Comparison of ENCODE assay signal across 18 cellular contexts in the genomic region with DNA sequence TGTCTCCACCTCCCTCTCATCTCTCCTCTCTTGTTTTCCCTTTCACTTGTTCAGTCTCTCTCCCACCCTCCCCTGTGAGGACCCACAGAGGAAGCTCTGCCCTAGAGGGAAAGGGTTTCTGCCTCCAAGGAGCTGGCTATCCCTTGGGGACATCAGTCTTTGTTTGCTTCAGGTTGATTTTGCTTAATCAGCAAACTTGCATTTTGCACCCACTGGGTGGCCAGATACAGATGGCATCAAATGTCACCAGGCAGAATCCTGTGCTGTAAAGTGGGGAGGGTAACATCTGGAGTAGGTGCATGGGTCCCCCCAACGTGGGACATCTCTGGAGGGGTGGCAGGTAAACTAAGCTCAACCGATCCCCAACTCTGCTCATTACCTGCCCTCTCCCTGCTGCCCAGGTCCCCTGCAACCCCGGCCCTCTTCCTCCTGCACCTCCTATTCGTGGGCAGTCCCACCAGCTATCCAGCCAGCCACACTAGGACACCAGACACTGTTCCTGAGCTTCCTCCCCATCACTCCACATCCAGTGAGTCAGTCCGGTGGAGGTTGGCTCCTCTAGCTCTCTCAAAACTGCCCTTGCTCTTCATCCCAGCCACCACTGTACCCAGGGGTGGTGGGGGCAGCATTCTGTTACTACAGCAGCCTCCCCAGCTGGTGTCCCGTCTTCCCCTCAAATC.
DNase-seq lines count a peak whose midpoint lies in the region; ATAC-seq and TF ChIP-seq lines count a peak whose summit lies in the region.
"Had no signal": no experiment of that assay in that cellular context is flagged by ENCODE, and none has a peak within 500 bp of the region (broad histone marks: within the 10 kb centered on the region; RNA-seq: fewer than 3 reads in every experiment).

No MANE protein-coding gene starts in this region.

- H3K27ac ChIP-seq in endodermal cell (ENCODE audit: low read depth, low read length) (peak overlapping the region; percentile 97), uterus (peak overlapping the region; percentile 82 to 88)

- no peaks in the 10 kb centered on the region for H3K4me1 ChIP-seq in endodermal cell (ENCODE audit: control insufficient read depth, insufficient read depth, low read length)
- H3K4me1 ChIP-seq in uterus: peaks cover 19 to 27% of the 10 kb centered on the region in 2 donors

- no peak for TF ChIP-seq POLR2A in uterus (IDR thresholded peaks at IDR 0.05)

- H3K9ac ChIP-seq in endodermal cell (ENCODE audit: extremely low read depth, low read length, poor library complexity, severe bottlenecking): no peak overlapping the region

- no peak for ATAC-seq in activated naive CD4-positive, alpha-beta T cell treated with anti-CD3 and anti-CD28 coated beads, Interleukin-2, amount 50 U/mL, for 72 hours
- ATAC-seq in T-helper 17 cell: no peak
- ATAC-seq: PC-3; stimulated activated memory B cell treated with anti-CD40 and anti-IgM and Interleukin-4, amounts not matched to agents 10 μg/mL and 1 μg/mL and 100 μg/mL, for 72 hours had no signal

- H3K27me3 ChIP-seq in endodermal cell (ENCODE audit: control insufficient read depth, insufficient read depth, low read length, poor library complexity, severe bottlenecking) (peaks cover 59% of the 10 kb centered on the region), uterus (no peaks in the 10 kb centered on the region)
- H3K27me3 ChIP-seq: dorsolateral prefrontal cortex had no signal

- TF ChIP-seq CTCF in endodermal cell (conservative IDR thresholded peaks at IDR 0.05) (no peak), uterus (IDR thresholded peaks at IDR 0.05) (no peak)

- H3K4me3 Mint-ChIP-seq in activated naive CD4-positive, alpha-beta T cell treated with anti-CD3 and anti-CD28 coated beads, Interleukin-2, amount 50 U/mL, for 24 hours: peak overlapping the region; percentile 92
- H3K4me3 Mint-ChIP-seq in T-helper 17 cell (peak overlapping the region; percentile 75), endodermal cell (no peak overlapping the region)
- H3K4me3 Mint-ChIP-seq: stimulated activated memory B cell treated with anti-CD40 and anti-IgM and Interleukin-4, amounts not matched to agents 10 μg/mL and 1 μg/mL and 100 μg/mL, for 72 hours had no signal

- intact Hi-C loops in uterus (cut with DNase I; ENCODE audit: low total_unique reads): no loop called here

- H3K27ac Mint-ChIP-seq in activated naive CD4-positive, alpha-beta T cell treated with anti-CD3 and anti-CD28 coated beads, Interleukin-2, amount 50 U/mL, for 24 hours: peak overlapping the region; percentile 97
- H3K27ac Mint-ChIP-seq in activated naive CD4-positive, alpha-beta T cell treated with anti-CD3 and anti-CD28 coated beads, Interleukin-2, amount 50 U/mL, for 72 hours: peak overlapping the region in 1 of 2 donors; percentile 92
- H3K27ac Mint-ChIP-seq in T-helper 17 cell: peak overlapping the region; percentile 75
- H3K27ac Mint-ChIP-seq in endodermal cell: no peak overlapping the region

- no peaks in the 10 kb centered on the region for H3K36me3 Mint-ChIP-seq in activated naive CD4-positive, alpha-beta T cell treated with anti-CD3 and anti-CD28 coated beads, Interleukin-2, amount 50 U/mL, for 24 hours
- H3K36me3 Mint-ChIP-seq in activated naive CD4-positive, alpha-beta T cell treated with anti-CD3 and anti-CD28 coated beads, Interleukin-2, amount 50 U/mL, for 72 hours: no peaks in the 10 kb centered on the region
- H3K36me3 Mint-ChIP-seq in T-helper 17 cell (ENCODE audit: low read depth) (no peaks in the 10 kb centered on the region), endodermal cell (ENCODE audit: low read depth) (no peaks in the 10 kb centered on the region)
- H3K36me3 Mint-ChIP-seq: stimulated activated memory B cell treated with anti-CD40 and anti-IgM and Interleukin-4, amounts not matched to agents 10 μg/mL and 1 μg/mL and 100 μg/mL, for 72 hours had no signal

- WGBS in endodermal cell (ENCODE audit: insufficient coverage in 1 of 2, insufficient read length in 1 of 2), 2 experiments: 73 to 79% methylated on average over 5 to 6 of the region's 6 CpGs

- H3K9me3 Mint-ChIP-seq in activated naive CD4-positive, alpha-beta T cell treated with anti-CD3 and anti-CD28 coated beads, Interleukin-2, amount 50 U/mL, for 24 hours: no peaks in the 10 kb centered on the region
- H3K9me3 Mint-ChIP-seq in activated naive CD4-positive, alpha-beta T cell treated with anti-CD3 and anti-CD28 coated beads, Interleukin-2, amount 50 U/mL, for 72 hours: no peaks in the 10 kb centered on the region
- H3K9me3 Mint-ChIP-seq in endodermal cell: no peaks in the 10 kb centered on the region
- H3K9me3 Mint-ChIP-seq: stimulated activated memory B cell treated with anti-CD40 and anti-IgM and Interleukin-4, amounts not matched to agents 10 μg/mL and 1 μg/mL and 100 μg/mL, for 72 hours had no signal

- H3K4me1 Mint-ChIP-seq in activated naive CD4-positive, alpha-beta T cell treated with anti-CD3 and anti-CD28 coated beads, Interleukin-2, amount 50 U/mL, for 24 hours: peaks cover 64% of the 10 kb centered on the region
- H3K4me1 Mint-ChIP-seq in T-helper 17 cell (peaks cover 40% of the 10 kb centered on the region), endodermal cell (peaks cover 22% of the 10 kb centered on the region)

- H3K9me3 ChIP-seq in T-helper 17 cell (ENCODE audit: control insufficient read depth, low read length, poor library complexity, severe bottlenecking): no peaks in the 10 kb centered on the region
- H3K9me3 ChIP-seq in endodermal cell (ENCODE audit: control insufficient read depth, low read length): no peaks in the 10 kb centered on the region
- no peaks in the 10 kb centered on the region for H3K9me3 ChIP-seq in uterus
- H3K9me3 ChIP-seq: heart right ventricle had no signal

- H3K27me3 Mint-ChIP-seq in activated naive CD4-positive, alpha-beta T cell treated with anti-CD3 and anti-CD28 coated beads, Interleukin-2, amount 50 U/mL, for 24 hours: no peaks in the 10 kb centered on the region
- peaks cover 43% of the 10 kb centered on the region for H3K27me3 Mint-ChIP-seq in T-helper 17 cell
- peaks cover 53% of the 10 kb centered on the region for H3K27me3 Mint-ChIP-seq in endodermal cell (ENCODE audit: insufficient read depth)

- H3K36me3 ChIP-seq in endodermal cell (ENCODE audit: control insufficient read depth, insufficient read depth, low read length): no peaks in the 10 kb centered on the region
- no peaks in the 10 kb centered on the region for H3K36me3 ChIP-seq in uterus
- H3K36me3 ChIP-seq: heart right ventricle had no signal

- H3K4me3 ChIP-seq in endodermal cell (ENCODE audit: low read length) (no peak overlapping the region), uterus (no peak overlapping the region)
- H3K4me3 ChIP-seq: heart right ventricle had no signal

- no peak for DNase-seq in activated naive CD4-positive, alpha-beta T cell treated with anti-CD3 and anti-CD28 coated beads, Interleukin-2, amount 50 U/mL, for 72 hours (ENCODE audit: low spot score in 2 of 2)
- DNase-seq in T-helper 17 cell (no peak), endodermal cell (peak; percentile 37), uterus (no peak), D341Med (ENCODE audit: low spot score) (no peak), midbrain (lab: John Stamatoyannopoulos, UW) (no peak)
- DNase-seq: activated CD8-positive, alpha-beta memory T cell treated with anti-CD3 and anti-CD28 coated beads, Interleukin-2, amount 50 U/mL, for 48 hours; AML-193; DMS53; heart right ventricle; KBM-7; NCI-H1092; NCI-H2107; PC-3; small intestine had no signal
